Comparison of ENCODE assay signal across 13 cellular contexts in the genomic region with DNA sequence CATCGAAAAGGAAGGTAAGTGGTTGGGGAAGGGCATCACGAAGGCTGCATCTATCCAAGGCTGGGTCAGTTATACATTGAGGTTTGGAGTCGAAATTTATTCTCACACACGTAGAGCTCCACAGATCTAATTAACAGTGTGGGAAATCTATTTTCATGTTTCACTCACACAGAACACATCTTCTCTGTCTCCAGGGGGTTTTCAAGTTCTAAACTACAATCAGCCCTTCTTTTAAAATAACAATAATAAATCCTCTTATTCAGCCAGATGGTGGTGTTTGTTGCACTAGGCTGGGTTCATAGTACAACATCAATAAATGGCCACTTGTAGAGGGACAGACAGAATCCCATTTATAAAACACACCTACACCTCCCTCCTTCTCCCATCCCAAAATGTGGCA.
A peak's percentile ranks its signal among the peaks of the same experiment; 100 is the strongest.
DNase-seq lines count a peak whose midpoint lies in the region; ATAC-seq and TF ChIP-seq lines count a peak whose summit lies in the region.
"Had no signal": no experiment of that assay in that cellular context is flagged by ENCODE, and none has a peak within 500 bp of the region (broad histone marks: within the 10 kb centered on the region; RNA-seq: fewer than 3 reads in every experiment).

No MANE protein-coding gene starts in this region.

- CTCF ChIA-PET in RWPE1 (lab: Yijun Ruan, JAX) = interaction anchor here (0.5 kb wide), 1 partner anchor 210 kb away, joined by 3 read pairs; no protein-coding TSS in a partner anchor

- H3K4me1 Mint-ChIP-seq in stimulated activated memory B cell treated with anti-CD40 and anti-IgM and Interleukin-4, amounts not matched to agents 10 μg/mL and 1 μg/mL and 100 μg/mL, for 72 hours = no peaks in the 10 kb centered on the region
- H3K4me1 Mint-ChIP-seq: B cell had no signal

- POLR2A ChIA-PET in RWPE1 (lab: Yijun Ruan, JAX; ENCODE audit: low non-redundant PET) = no interaction called here

- ATAC-seq in stimulated activated memory B cell treated with anti-CD40 and anti-IgM and Interleukin-4, amounts not matched to agents 10 μg/mL and 1 μg/mL and 100 μg/mL, for 72 hours = no peak
- ATAC-seq in HG03139 (IDR thresholded peaks at IDR 0.05; ENCODE audit: unreplicated experiment) = no peak

- no peak overlapping the region for H2AFZ ChIP-seq in osteoblast (ENCODE audit: low read length)
- H2AFZ ChIP-seq: PC-9 had no signal

- DNase-seq in SK-MEL-5 (ENCODE audit: low read depth, low spot score) = peak; percentile 88
- no peak for DNase-seq in osteoblast (ENCODE audit: insufficient read length, low spot score, missing footprints)
- DNase-seq in thyroid gland = no peak
- no peak for DNase-seq in stimulated activated CD4-positive, alpha-beta T cell treated with anti-CD3 and anti-CD28 coated beads, Interleukin-4, amount 100 ng/mL, for 4 hours
- DNase-seq in RWPE1 (ENCODE audit: low spot score) = no peak
- DNase-seq: NCI-H1930, NCI-H526, PC-9, T-helper 1 cell had no signal

- H3K27ac Mint-ChIP-seq in stimulated activated memory B cell treated with anti-CD40 and anti-IgM and Interleukin-4, amounts not matched to agents 10 μg/mL and 1 μg/mL and 100 μg/mL, for 72 hours = no peak overlapping the region
- H3K27ac Mint-ChIP-seq: B cell had no signal

- H3K27me3 Mint-ChIP-seq in stimulated activated memory B cell treated with anti-CD40 and anti-IgM and Interleukin-4, amounts not matched to agents 10 μg/mL and 1 μg/mL and 100 μg/mL, for 72 hours = peaks cover 9% of the 10 kb centered on the region

- H3K4me2 ChIP-seq in osteoblast (ENCODE audit: insufficient read depth, low read length) = peak overlapping the region; percentile 61
- H3K4me2 ChIP-seq: PC-9 had no signal

- no peaks in the 10 kb centered on the region for H4K20me1 ChIP-seq in osteoblast (ENCODE audit: insufficient read depth, low read length)

- in situ Hi-C loops in SK-MEL-5 (cut with HindIII; ENCODE audit: low pct_unique_long_range_greater_than_20kb, low sequenced_read_pairs) = no loop called here

- no peaks in the 10 kb centered on the region for H3K36me3 ChIP-seq in esophagus (ENCODE audit: control insufficient read depth in 2 of 2, insufficient read depth in 2 of 2, low read length in 1 of 2)
- no peaks in the 10 kb centered on the region for H3K36me3 ChIP-seq in osteoblast (ENCODE audit: insufficient read depth, low read length)
- no peaks in the 10 kb centered on the region for H3K36me3 ChIP-seq in thyroid gland

- no peak for TF ChIP-seq POLR2A in thyroid gland (IDR thresholded peaks at IDR 0.05)

- peak overlapping the region; percentile 49 to 62 for H3K27ac ChIP-seq in esophagus (ENCODE audit: low read depth in 2 of 2, low read length in 1 of 2)
- H3K27ac ChIP-seq in osteoblast (ENCODE audit: low read depth, low read length) = peak overlapping the region; percentile 99
- peak overlapping the region; percentile 62 to 73 (median 69) for H3K27ac ChIP-seq in thyroid gland
- H3K27ac ChIP-seq in RWPE1 = no peak overlapping the region
- H3K27ac ChIP-seq: PC-9 had no signal

- H3K4me1 ChIP-seq in esophagus (ENCODE audit: control insufficient read depth in 2 of 2, insufficient read depth in 2 of 2, low read length in 1 of 2) = no peaks in the 10 kb centered on the region
- H3K4me1 ChIP-seq in osteoblast (ENCODE audit: insufficient read depth, low read length) = peaks cover 52% of the 10 kb centered on the region
- peaks cover 7 to 21% of the 10 kb centered on the region in 2 donors for H3K4me1 ChIP-seq in thyroid gland

- TF ChIP-seq CTCF in osteoblast (IDR thresholded peaks at IDR 0.05; ENCODE audit: extremely low read depth, low read depth, low read length) (no peak), thyroid gland (IDR thresholded peaks at IDR 0.05) (no peak), RWPE1 (conservative IDR thresholded peaks at IDR 0.05; ENCODE audit: low read depth) (no peak)

- H3K4me3 ChIP-seq in esophagus (ENCODE audit: low read depth in 1 of 2, low read length in 2 of 2) = no peak overlapping the region
- H3K4me3 ChIP-seq in osteoblast (ENCODE audit: insufficient read depth, low read length) = peak overlapping the region; percentile 19
- H3K4me3 ChIP-seq in thyroid gland (replicated peaks in 1 of 3) = no peak overlapping the region
- H3K4me3 ChIP-seq: PC-9 had no signal

- H3K27me3 ChIP-seq in esophagus (ENCODE audit: control insufficient read depth in 1 of 2, insufficient read depth in 2 of 2, low read length in 2 of 2) (no peaks in the 10 kb centered on the region), osteoblast (ENCODE audit: insufficient read depth, low read length) (no peaks in the 10 kb centered on the region), thyroid gland (no peaks in the 10 kb centered on the region)

- H3K9me3 Mint-ChIP-seq in stimulated activated memory B cell treated with anti-CD40 and anti-IgM and Interleukin-4, amounts not matched to agents 10 μg/mL and 1 μg/mL and 100 μg/mL, for 72 hours = no peaks in the 10 kb centered on the region

- H3K4me3 Mint-ChIP-seq in stimulated activated memory B cell treated with anti-CD40 and anti-IgM and Interleukin-4, amounts not matched to agents 10 μg/mL and 1 μg/mL and 100 μg/mL, for 72 hours = no peak overlapping the region
- H3K4me3 Mint-ChIP-seq: B cell had no signal

- H3K9me3 ChIP-seq in esophagus (ENCODE audit: control insufficient read depth in 2 of 2, insufficient read depth in 1 of 2, low read depth in 1 of 2, low read length in 1 of 2) (no peaks in the 10 kb centered on the region), osteoblast (ENCODE audit: low read depth, low read length) (no peaks in the 10 kb centered on the region), thyroid gland (no peaks in the 10 kb centered on the region)

- H3K36me3 Mint-ChIP-seq in stimulated activated memory B cell treated with anti-CD40 and anti-IgM and Interleukin-4, amounts not matched to agents 10 μg/mL and 1 μg/mL and 100 μg/mL, for 72 hours = no peaks in the 10 kb centered on the region

- 84 to 92% methylated on average over 4 of the region's 4 CpGs for WGBS in esophagus, 2 donors
- WGBS in thyroid gland, 2 donors = 80 to 92% methylated on average over 4 of the region's 4 CpGs

- intact Hi-C loops in thyroid gland (cut with DNase I) = no loop called here

- no peaks in the 10 kb centered on the region for H3K79me2 ChIP-seq in osteoblast (ENCODE audit: insufficient read depth, low read length)
